1 cellular context compared by ENCODE assay signal in genomic region chr11:103108933-103109817, GRCh38.
A peak's percentile ranks its signal among the peaks of the same experiment; 100 is the strongest.
TF ChIP-seq lines count a peak whose summit lies in the region.

DYNC2H1 (plus strand) TSS chr11:103109426; CDS start chr11:103109575, 149 bp downstream.

TF ChIP-seq in HEK293, 187 proteins besides CTCF, POLR2A, EP300 and RAD21 (continued from another document and continues in another):
- TF ChIP-seq EGR2 (tag by site-specific recombination; IDR thresholded peaks at IDR 0.05; ENCODE audit: low read depth): no peak
- TF ChIP-seq ZNF391 (tag by site-specific recombination; IDR thresholded peaks at IDR 0.05; ENCODE audit: borderline replicate concordance, low read depth): no peak
- no peak for TF ChIP-seq ZNF274 (IDR thresholded peaks at IDR 0.05; ENCODE audit: low read length)
- TF ChIP-seq ZNF274 (tag by site-specific recombination; IDR thresholded peaks at IDR 0.05; ENCODE audit: borderline replicate concordance): no peak
- peak; percentile 83 for TF ChIP-seq ZBTB11 (tag by site-specific recombination; conservative IDR thresholded peaks at IDR 0.05; ENCODE audit: low read depth)
- TF ChIP-seq ZNF548 (tag by site-specific recombination; IDR thresholded peaks at IDR 0.05): no peak
- no peak for TF ChIP-seq GFI1B (tag by site-specific recombination; IDR thresholded peaks at IDR 0.05)
- TF ChIP-seq ZNF621 (tag by site-specific recombination; IDR thresholded peaks at IDR 0.05): no peak
- TF ChIP-seq ZSCAN30 (tag by site-specific recombination; IDR thresholded peaks at IDR 0.05): no peak
- TF ChIP-seq ZNF19 (tag by site-specific recombination; IDR thresholded peaks at IDR 0.05; ENCODE audit: low read depth): no peak
- peak; percentile 91 for TF ChIP-seq ZNF341 (tag by site-specific recombination; IDR thresholded peaks at IDR 0.05; ENCODE audit: low read depth)
- no peak for TF ChIP-seq ZNF677 (tag by site-specific recombination; IDR thresholded peaks at IDR 0.05)
- TF ChIP-seq GLI4 (tag by site-specific recombination; IDR thresholded peaks at IDR 0.05): no peak
- TF ChIP-seq ZNF785 (tag by site-specific recombination; IDR thresholded peaks at IDR 0.05): no peak
- TF ChIP-seq WT1 (tag by site-specific recombination; IDR thresholded peaks at IDR 0.05): no peak
- TF ChIP-seq OSR2 (tag by site-specific recombination; IDR thresholded peaks at IDR 0.05): 0 out of 2 replicates have a peak, but pooled peaks have one; percentile 21
- TF ChIP-seq BCL11A (tag by site-specific recombination; IDR thresholded peaks at IDR 0.05; ENCODE audit: low read depth): no peak
- no peak for TF ChIP-seq ZNF302 (tag by site-specific recombination; IDR thresholded peaks at IDR 0.05; ENCODE audit: low read depth)
- TF ChIP-seq, protein P1, sequence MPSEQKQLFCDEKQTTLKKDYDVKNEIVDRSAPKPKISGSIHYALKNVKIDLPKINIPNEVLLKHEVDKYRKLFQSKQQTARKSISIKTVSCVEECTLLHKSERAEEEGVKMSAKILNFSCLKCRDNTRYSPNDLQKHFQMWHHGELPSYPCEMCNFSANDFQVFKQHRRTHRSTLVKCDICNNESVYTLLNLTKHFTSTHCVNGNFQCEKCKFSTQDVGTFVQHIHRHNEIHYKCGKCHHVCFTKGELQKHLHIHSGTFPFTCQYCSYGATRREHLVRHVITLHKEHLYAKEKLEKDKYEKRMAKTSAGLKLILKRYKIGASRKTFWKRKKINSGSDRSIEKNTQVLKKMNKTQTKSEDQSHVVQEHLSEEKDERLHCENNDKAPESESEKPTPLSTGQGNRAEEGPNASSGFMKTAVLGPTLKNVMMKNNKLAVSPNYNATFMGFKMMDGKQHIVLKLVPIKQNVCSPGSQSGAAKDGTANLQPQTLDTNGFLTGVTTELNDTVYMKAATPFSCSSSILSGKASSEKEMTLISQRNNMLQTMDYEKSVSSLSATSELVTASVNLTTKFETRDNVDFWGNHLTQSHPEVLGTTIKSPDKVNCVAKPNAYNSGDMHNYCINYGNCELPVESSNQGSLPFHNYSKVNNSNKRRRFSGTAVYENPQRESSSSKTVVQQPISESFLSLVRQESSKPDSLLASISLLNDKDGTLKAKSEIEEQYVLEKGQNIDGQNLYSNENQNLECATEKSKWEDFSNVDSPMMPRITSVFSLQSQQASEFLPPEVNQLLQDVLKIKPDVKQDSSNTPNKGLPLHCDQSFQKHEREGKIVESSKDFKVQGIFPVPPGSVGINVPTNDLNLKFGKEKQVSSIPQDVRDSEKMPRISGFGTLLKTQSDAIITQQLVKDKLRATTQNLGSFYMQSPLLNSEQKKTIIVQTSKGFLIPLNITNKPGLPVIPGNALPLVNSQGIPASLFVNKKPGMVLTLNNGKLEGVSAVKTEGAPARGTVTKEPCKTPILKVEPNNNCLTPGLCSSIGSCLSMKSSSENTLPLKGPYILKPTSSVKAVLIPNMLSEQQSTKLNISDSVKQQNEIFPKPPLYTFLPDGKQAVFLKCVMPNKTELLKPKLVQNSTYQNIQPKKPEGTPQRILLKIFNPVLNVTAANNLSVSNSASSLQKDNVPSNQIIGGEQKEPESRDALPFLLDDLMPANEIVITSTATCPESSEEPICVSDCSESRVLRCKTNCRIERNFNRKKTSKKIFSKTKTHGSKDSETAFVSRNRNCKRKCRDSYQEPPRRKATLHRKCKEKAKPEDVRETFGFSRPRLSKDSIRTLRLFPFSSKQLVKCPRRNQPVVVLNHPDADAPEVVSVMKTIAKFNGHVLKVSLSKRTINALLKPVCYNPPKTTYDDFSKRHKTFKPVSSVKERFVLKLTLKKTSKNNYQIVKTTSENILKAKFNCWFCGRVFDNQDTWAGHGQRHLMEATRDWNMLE (tag by site-specific recombination; conservative IDR thresholded peaks at IDR 0.05; ENCODE audit: low read depth): no peak
- TF ChIP-seq ZNF114 (tag by site-specific recombination; IDR thresholded peaks at IDR 0.05): no peak
- TF ChIP-seq, protein P2, sequence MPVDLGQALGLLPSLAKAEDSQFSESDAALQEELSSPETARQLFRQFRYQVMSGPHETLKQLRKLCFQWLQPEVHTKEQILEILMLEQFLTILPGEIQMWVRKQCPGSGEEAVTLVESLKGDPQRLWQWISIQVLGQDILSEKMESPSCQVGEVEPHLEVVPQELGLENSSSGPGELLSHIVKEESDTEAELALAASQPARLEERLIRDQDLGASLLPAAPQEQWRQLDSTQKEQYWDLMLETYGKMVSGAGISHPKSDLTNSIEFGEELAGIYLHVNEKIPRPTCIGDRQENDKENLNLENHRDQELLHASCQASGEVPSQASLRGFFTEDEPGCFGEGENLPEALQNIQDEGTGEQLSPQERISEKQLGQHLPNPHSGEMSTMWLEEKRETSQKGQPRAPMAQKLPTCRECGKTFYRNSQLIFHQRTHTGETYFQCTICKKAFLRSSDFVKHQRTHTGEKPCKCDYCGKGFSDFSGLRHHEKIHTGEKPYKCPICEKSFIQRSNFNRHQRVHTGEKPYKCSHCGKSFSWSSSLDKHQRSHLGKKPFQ (tag by site-specific recombination; IDR thresholded peaks at IDR 0.05): no peak
- TF ChIP-seq ZNF202 (tag by site-specific recombination; IDR thresholded peaks at IDR 0.05; ENCODE audit: borderline replicate concordance): no peak
- no peak for TF ChIP-seq ZNF777 (tag by site-specific recombination; IDR thresholded peaks at IDR 0.05; ENCODE audit: borderline replicate concordance)
- TF ChIP-seq ZNF76 (tag by site-specific recombination; IDR thresholded peaks at IDR 0.05; ENCODE audit: borderline replicate concordance, low read depth): peak; percentile 81
- no peak for TF ChIP-seq ZNF416 (tag by site-specific recombination; IDR thresholded peaks at IDR 0.05)
- TF ChIP-seq ZNF10 (tag by site-specific recombination; IDR thresholded peaks at IDR 0.05): no peak
- no peak for TF ChIP-seq ZBTB21 (tag by site-specific recombination; IDR thresholded peaks at IDR 0.05)
- TF ChIP-seq ZFHX2 (tag by site-specific recombination; conservative IDR thresholded peaks at IDR 0.05): no peak
- no peak for TF ChIP-seq ZNF488 (tag by site-specific recombination; IDR thresholded peaks at IDR 0.05)
- TF ChIP-seq SP3 (tag by site-specific recombination; IDR thresholded peaks at IDR 0.05): peak; percentile 43; the same call in 1 of the 2 replicates
- 0 out of 2 replicates have a peak, but pooled peaks have one; percentile 26 for TF ChIP-seq ZFP37 (tag by site-specific recombination; IDR thresholded peaks at IDR 0.05)
- TF ChIP-seq ZNF148 (tag by site-specific recombination; IDR thresholded peaks at IDR 0.05; ENCODE audit: borderline replicate concordance): no peak
- TF ChIP-seq KLF16 (tag by site-specific recombination; IDR thresholded peaks at IDR 0.05): no peak
- no peak for TF ChIP-seq TSHZ1 (tag by site-specific recombination; IDR thresholded peaks at IDR 0.05; ENCODE audit: borderline replicate concordance)
- no peak for TF ChIP-seq ZNF830 (tag by site-specific recombination; IDR thresholded peaks at IDR 0.05; ENCODE audit: low read depth)
- peak; percentile 73 for TF ChIP-seq PRDM10 (tag by site-specific recombination; IDR thresholded peaks at IDR 0.05)
- no peak for TF ChIP-seq ZNF292 (tag by site-specific recombination; IDR thresholded peaks at IDR 0.05; ENCODE audit: borderline replicate concordance, low read depth)
